In genomic region chr7:142500364-142500763, GRCh38 we compare ENCODE assay signal across 18 cellular contexts.
DNase-seq lines count a peak whose midpoint lies in the region; ATAC-seq and TF ChIP-seq lines count a peak whose summit lies in the region.
"Had no signal": no experiment of that assay in that cellular context is flagged by ENCODE, and none has a peak within 500 bp of the region (broad histone marks: within the 10 kb centered on the region; RNA-seq: fewer than 3 reads in every experiment).

No MANE protein-coding gene starts in this region.

- CTCF ChIA-PET in CD8-positive, alpha-beta memory T cell (lab: Charles Lee) = interaction anchor here (1.0 to 1.6 kb wide), 5 partner anchors 16 to 60 kb away, joined by 3 to 4 read pairs (median 3); no protein-coding TSS in a partner anchor

- in situ Hi-C loops in GM23248 (cut with MboI) = no loop called here

- H3K36me3 ChIP-seq in CD8-positive, alpha-beta memory T cell (ENCODE audit: insufficient read depth, low read length) = no peaks in the 10 kb centered on the region
- peaks cover 5% of the 10 kb centered on the region; the same call in 1 of the 2 replicates for H3K36me3 ChIP-seq in Loucy (ENCODE audit: insufficient read depth, low read length)
- no peaks in the 10 kb centered on the region for H3K36me3 ChIP-seq in mucosa of stomach (ENCODE audit: control insufficient read depth, insufficient read depth, low read length)
- no peaks in the 10 kb centered on the region for H3K36me3 ChIP-seq in GM23248 (ENCODE audit: low read depth)
- H3K36me3 ChIP-seq: SJCRH30 had no signal

- H3K4me2 ChIP-seq in Loucy (ENCODE audit: low read depth, low read length, poor library complexity, severe bottlenecking) (peak overlapping the region; percentile 89), GM23248 (ENCODE audit: unreplicated experiment) (no peak overlapping the region)

- peaks cover 22% of the 10 kb centered on the region for H3K4me1 ChIP-seq in CD8-positive, alpha-beta memory T cell (ENCODE audit: insufficient read depth, low read length)
- peaks cover 69% of the 10 kb centered on the region for H3K4me1 ChIP-seq in Loucy (ENCODE audit: insufficient read depth, low read length, poor library complexity, severe bottlenecking)
- H3K4me1 ChIP-seq in mucosa of stomach (ENCODE audit: control insufficient read depth, insufficient read depth, low read length) = peaks cover 17% of the 10 kb centered on the region
- no peaks in the 10 kb centered on the region for H3K4me1 ChIP-seq in GM23248 (ENCODE audit: insufficient read depth)
- H3K4me1 ChIP-seq: SJCRH30 had no signal

- H3K9me2 ChIP-seq in Loucy (replicated peaks; ENCODE audit: low read depth, low read length) (no peaks in the 10 kb centered on the region), GM23248 (ENCODE audit: insufficient read depth) (no peaks in the 10 kb centered on the region)

- no peaks in the 10 kb centered on the region for H3K36me3 Mint-ChIP-seq in CD8-positive, alpha-beta memory T cell
- H3K36me3 Mint-ChIP-seq in activated naive CD4-positive, alpha-beta T cell treated with anti-CD3 and anti-CD28 coated beads, Interleukin-2, amount 50 U/mL, for 72 hours = no peaks in the 10 kb centered on the region
- H3K36me3 Mint-ChIP-seq: mesothelial cell of epicardium had no signal

- 11 to 13% methylated on average over 4 of the region's 4 CpGs for WGBS in GM23248 (ENCODE audit: low coverage in 1 of 2, low lambda C conversion rate in 2 of 2, missing lambda C conversion rate in 2 of 2), 2 experiments

- TF ChIP-seq CTCF in Loucy (conservative IDR thresholded peaks at IDR 0.05; ENCODE audit: low read length) = no peak

- peak overlapping the region in 6 of 7 donors; percentile 52 to 77 (median 66) for H3K4me3 Mint-ChIP-seq in CD8-positive, alpha-beta memory T cell
- H3K4me3 Mint-ChIP-seq: B cell, mesothelial cell of epicardium had no signal

- peaks cover 20 to 26% (median 26%) of the 10 kb centered on the region in 3 donors for H3K4me1 Mint-ChIP-seq in CD8-positive, alpha-beta memory T cell

- no peaks in the 10 kb centered on the region for H3K9me3 ChIP-seq in CD8-positive, alpha-beta memory T cell (ENCODE audit: low read length)
- H3K9me3 ChIP-seq in Loucy (ENCODE audit: insufficient read depth, low read depth, low read length) (no peaks in the 10 kb centered on the region), mucosa of stomach (ENCODE audit: control insufficient read depth, low read length) (no peaks in the 10 kb centered on the region), GM23248 (ENCODE audit: low read depth) (no peaks in the 10 kb centered on the region)
- H3K9me3 ChIP-seq: SJCRH30, testis had no signal

- H3K79me2 ChIP-seq in Loucy (ENCODE audit: insufficient read depth, low read length) (peaks cover 36% of the 10 kb centered on the region), GM23248 (ENCODE audit: insufficient read depth) (no peaks in the 10 kb centered on the region)

- H3K27ac Mint-ChIP-seq in CD8-positive, alpha-beta memory T cell = peak overlapping the region; percentile 44 to 93 (median 86)
- H3K27ac Mint-ChIP-seq in activated naive CD4-positive, alpha-beta T cell treated with anti-CD3 and anti-CD28 coated beads, Interleukin-2, amount 50 U/mL, for 72 hours = peak overlapping the region; percentile 83 to 91
- H3K27ac Mint-ChIP-seq: B cell, mesothelial cell of epicardium had no signal

- no peaks in the 10 kb centered on the region for H3K27me3 ChIP-seq in CD8-positive, alpha-beta memory T cell (ENCODE audit: insufficient read depth, low read length, poor library complexity, severe bottlenecking)
- H3K27me3 ChIP-seq in Loucy (ENCODE audit: insufficient read depth, low read length, poor library complexity, severe bottlenecking) (no peaks in the 10 kb centered on the region), mucosa of stomach (ENCODE audit: control insufficient read depth, insufficient read depth, low read length) (peaks cover 5% of the 10 kb centered on the region), GM23248 (replicated peaks; ENCODE audit: insufficient read depth) (peaks cover 70% of the 10 kb centered on the region)
- H3K27me3 ChIP-seq: testis had no signal

- POLR2A ChIA-PET in CD8-positive, alpha-beta memory T cell (lab: Charles Lee) = no interaction called here

- H3F3A ChIP-seq in Loucy (ENCODE audit: low read depth) = peaks cover 7% of the 10 kb centered on the region
- no peaks in the 10 kb centered on the region for H3F3A ChIP-seq in GM23248 (ENCODE audit: insufficient read depth)

- peak in 1 of 2 donors; percentile 28 for ATAC-seq in activated naive CD4-positive, alpha-beta T cell treated with anti-CD3 and anti-CD28 coated beads, Interleukin-2, amount 50 U/mL, for 72 hours
- ATAC-seq in esophagus mucosa (no peak), HG03342 (IDR thresholded peaks at IDR 0.05; ENCODE audit: unreplicated experiment) (no peak)

- peaks cover 1 to 5% of the 10 kb centered on the region in 2 donors for H3K27me3 Mint-ChIP-seq in CD8-positive, alpha-beta memory T cell

- DNase-seq in CD8-positive, alpha-beta memory T cell = peak in 1 of 5 donors; percentile 48
- DNase-seq in activated naive CD4-positive, alpha-beta T cell treated with anti-CD3 and anti-CD28 coated beads, Interleukin-2, amount 50 U/mL, for 72 hours (ENCODE audit: low spot score in 2 of 2) = no peak
- DNase-seq in GM23248 = no peak
- DNase-seq: activated CD8-positive, alpha-beta memory T cell treated with anti-CD3 and anti-CD28 coated beads for 24 hours; caudate nucleus; DMS153; NCI-H187 treated with DMSO at 0.1 percent for 48 hours; NCI-H510A; SJCRH30; stimulated activated CD4-positive, alpha-beta T cell treated with anti-CD3 and anti-CD28 coated beads, Interleukin-4, amount 100 ng/mL, for 1 hour; T1000; testis had no signal

- no peak overlapping the region for H3K27ac ChIP-seq in CD8-positive, alpha-beta memory T cell (ENCODE audit: low read depth, low read length)
- H3K27ac ChIP-seq in GM23248 = no peak overlapping the region
- H3K27ac ChIP-seq: SJCRH30, testis had no signal

- H4K20me1 ChIP-seq in Loucy (ENCODE audit: insufficient read depth, low read length, poor library complexity, severe bottlenecking) (no peaks in the 10 kb centered on the region), GM23248 (ENCODE audit: insufficient read depth) (no peaks in the 10 kb centered on the region)

- H3K9ac ChIP-seq in Loucy (ENCODE audit: low read depth, low read length, poor library complexity, severe bottlenecking) (peak overlapping the region; percentile 99), mucosa of stomach (ENCODE audit: low read length) (peak overlapping the region; percentile 25), GM23248 (no peak overlapping the region)

- H3K4me3 ChIP-seq in CD8-positive, alpha-beta memory T cell (ENCODE audit: low read length) = no peak overlapping the region
- peak overlapping the region; percentile 84 for H3K4me3 ChIP-seq in Loucy (ENCODE audit: low read length, poor library complexity, severe bottlenecking)
- no peak overlapping the region for H3K4me3 ChIP-seq in mucosa of stomach (ENCODE audit: low read length)
- H3K4me3 ChIP-seq in GM23248 = no peak overlapping the region
- H3K4me3 ChIP-seq: SJCRH30, testis had no signal

- H2AFZ ChIP-seq in Loucy (ENCODE audit: low read length) (no peak overlapping the region), GM23248 (no peak overlapping the region)

- no peaks in the 10 kb centered on the region for H3K9me3 Mint-ChIP-seq in CD8-positive, alpha-beta memory T cell
- H3K9me3 Mint-ChIP-seq in activated naive CD4-positive, alpha-beta T cell treated with anti-CD3 and anti-CD28 coated beads, Interleukin-2, amount 50 U/mL, for 72 hours = no peaks in the 10 kb centered on the region
- H3K9me3 Mint-ChIP-seq: mesothelial cell of epicardium had no signal
